13 cellular contexts compared by ENCODE assay signal in the genomic region with DNA sequence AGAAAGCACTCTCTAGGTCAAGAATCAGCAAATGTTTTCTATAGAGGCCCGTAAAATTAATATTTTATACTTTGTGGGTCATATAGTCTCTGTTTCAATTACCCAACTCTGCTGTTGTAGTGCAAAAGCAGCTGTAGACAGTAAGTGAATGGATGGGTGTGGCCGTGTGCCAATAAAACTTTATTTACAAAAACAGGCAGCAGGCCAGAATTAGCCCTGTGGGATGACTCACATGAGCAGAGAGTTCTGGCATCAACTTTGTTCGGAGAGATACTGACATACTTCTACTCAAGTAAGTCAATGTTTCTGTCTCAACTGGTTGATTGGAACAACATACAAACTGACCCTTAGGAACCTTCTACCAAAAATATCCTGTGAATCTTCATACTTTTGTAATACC.
"Had no signal": no experiment of that assay in that cellular context is flagged by ENCODE, and none has a peak within 500 bp of the region (broad histone marks: within the 10 kb centered on the region; RNA-seq: fewer than 3 reads in every experiment).

No MANE protein-coding gene starts in this region.

- H3K9me3 Mint-ChIP-seq: WTC11 had no signal

- H3K27ac ChIP-seq: stomach, uterus had no signal

- H3K27ac Mint-ChIP-seq: activated CD4-positive, alpha-beta T cell treated with anti-CD3 and anti-CD28 coated beads, Interleukin-2, amount 10 ng/mL, durations not matched to agents 7 days and 5 days; activated naive CD4-positive, alpha-beta T cell treated with anti-CD3 and anti-CD28 coated beads, Interleukin-2, amount 10 ng/mL, durations not matched to agents 7 days and 5 days; activated T-helper 17 cell treated with anti-CD3 and anti-CD28 coated beads, Interleukin-2, amount 50 U/mL, for 72 hours; dendritic cell treated with granulocyte-macrophage colony-stimulating factor and Interleukin-4, amounts not matched to agents 40 ng/mL and 50 ng/mL, for 4 days; immature natural killer cell; WTC11 had no signal

- DNase-seq: activated CD4-positive, alpha-beta T cell treated with anti-CD3 and anti-CD28 coated beads, Interleukin-2, amount 10 ng/mL, durations not matched to agents 7 days and 5 days; activated CD8-positive, alpha-beta memory T cell treated with anti-CD3 and anti-CD28 coated beads for 24 hours; activated naive CD4-positive, alpha-beta T cell treated with anti-CD3 and anti-CD28 coated beads, Interleukin-2, amount 10 ng/mL, durations not matched to agents 7 days and 5 days; activated T-cell treated with anti-CD3 and anti-CD28 coated beads for 4 hours; glutamatergic neuron; immature natural killer cell; stimulated activated CD4-positive, alpha-beta T cell treated with anti-CD3 and anti-CD28 coated beads, Interleukin-15, amount 100 ng/mL, for 24 hours; stimulated activated CD4-positive, alpha-beta T cell treated with anti-CD3 and anti-CD28 coated beads, Interleukin-4, amount 100 ng/mL, for 24 hours; stomach; uterus had no signal

- ATAC-seq: activated T-helper 17 cell treated with anti-CD3 and anti-CD28 coated beads, Interleukin-2, amount 50 U/mL, for 72 hours; WTC11 had no signal

- H3K9me3 ChIP-seq: uterus had no signal

- H3K36me3 Mint-ChIP-seq: activated naive CD4-positive, alpha-beta T cell treated with anti-CD3 and anti-CD28 coated beads, Interleukin-2, amount 10 ng/mL, durations not matched to agents 7 days and 5 days; WTC11 had no signal

- H3K4me3 Mint-ChIP-seq: activated CD4-positive, alpha-beta T cell treated with anti-CD3 and anti-CD28 coated beads, Interleukin-2, amount 10 ng/mL, durations not matched to agents 7 days and 5 days; activated naive CD4-positive, alpha-beta T cell treated with anti-CD3 and anti-CD28 coated beads, Interleukin-2, amount 10 ng/mL, durations not matched to agents 7 days and 5 days; activated T-helper 17 cell treated with anti-CD3 and anti-CD28 coated beads, Interleukin-2, amount 50 U/mL, for 72 hours; dendritic cell treated with granulocyte-macrophage colony-stimulating factor and Interleukin-4, amounts not matched to agents 40 ng/mL and 50 ng/mL, for 4 days; immature natural killer cell; WTC11 had no signal

- H3K4me1 Mint-ChIP-seq: activated CD4-positive, alpha-beta T cell treated with anti-CD3 and anti-CD28 coated beads, Interleukin-2, amount 10 ng/mL, durations not matched to agents 7 days and 5 days; activated naive CD4-positive, alpha-beta T cell treated with anti-CD3 and anti-CD28 coated beads, Interleukin-2, amount 10 ng/mL, durations not matched to agents 7 days and 5 days had no signal

- H3K27me3 Mint-ChIP-seq: activated CD4-positive, alpha-beta T cell treated with anti-CD3 and anti-CD28 coated beads, Interleukin-2, amount 10 ng/mL, durations not matched to agents 7 days and 5 days; activated naive CD4-positive, alpha-beta T cell treated with anti-CD3 and anti-CD28 coated beads, Interleukin-2, amount 10 ng/mL, durations not matched to agents 7 days and 5 days; activated T-helper 17 cell treated with anti-CD3 and anti-CD28 coated beads, Interleukin-2, amount 50 U/mL, for 72 hours had no signal

- H3K4me1 ChIP-seq: stomach, uterus had no signal

- H3K36me3 ChIP-seq: stomach, uterus had no signal

- H3K4me3 ChIP-seq: stomach, uterus had no signal

- H3K27me3 ChIP-seq: stomach, uterus had no signal
